In the genomic region with DNA sequence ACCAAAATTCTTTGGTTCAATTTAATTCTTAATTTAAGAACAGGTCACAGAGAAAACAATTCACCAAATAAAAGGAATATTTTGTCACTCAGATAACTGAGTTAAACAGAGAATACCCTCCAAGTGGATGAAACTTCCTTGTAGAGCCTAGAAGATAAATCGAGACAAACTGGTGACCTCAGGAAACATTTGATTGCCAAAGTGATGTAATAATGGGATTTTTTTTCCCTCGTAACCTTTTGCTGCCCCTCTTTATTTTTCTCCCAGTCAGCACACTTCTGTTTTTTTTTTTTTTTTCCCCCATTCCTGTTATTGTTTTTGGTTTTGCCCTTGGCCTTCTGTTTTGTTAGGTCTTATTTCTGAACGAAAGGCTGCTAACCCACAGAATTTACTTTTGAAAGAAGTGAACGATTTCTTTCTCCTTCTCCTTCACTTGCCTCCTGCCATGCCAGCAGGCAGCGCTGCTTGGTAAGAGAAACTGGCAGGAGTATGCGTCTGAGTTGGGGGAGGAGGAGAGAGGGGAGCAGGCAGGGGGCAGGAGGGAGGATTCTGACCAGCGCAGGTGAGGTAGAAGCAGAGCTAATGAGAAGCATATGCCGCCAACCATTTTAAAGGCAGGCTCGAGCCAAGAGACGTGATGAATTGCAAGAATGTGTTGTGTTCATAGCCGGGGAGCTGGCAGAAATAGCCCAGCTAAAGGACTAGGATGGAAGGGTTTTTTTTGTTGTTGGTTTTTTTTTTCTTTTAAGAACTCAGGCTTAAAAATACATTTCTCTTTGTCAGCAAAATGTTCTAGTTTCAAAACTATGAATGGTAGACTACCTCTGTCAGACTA, we compare ENCODE assay signal across 1 cellular context.
TF ChIP-seq lines count a peak whose summit lies in the region.

No MANE protein-coding gene starts in this region.

TF ChIP-seq in H1, 55 proteins besides CTCF, POLR2A, EP300 and RAD21:
- TF ChIP-seq TCF12 (IDR thresholded peaks at IDR 0.05; ENCODE audit: low read depth, low read length) (0 out of 2 replicates have a peak, but pooled peaks have one; percentile 11), KDM5A (IDR thresholded peaks at IDR 0.05; ENCODE audit: low read length) (no peak), BRCA1 (IDR thresholded peaks at IDR 0.05; ENCODE audit: low read depth, low read length) (no peak), HDAC6 (IDR thresholded peaks at IDR 0.05; ENCODE audit: low read depth, low read length) (no peak), POLR2AphosphoS5 (IDR thresholded peaks at IDR 0.05; ENCODE audit: low read depth, low read length) (no peak), NANOG (IDR thresholded peaks at IDR 0.05; ENCODE audit: insufficient read depth, low read depth, low read length, poor library complexity, severe bottlenecking) (no peak), RXRA (IDR thresholded peaks at IDR 0.05; ENCODE audit: insufficient read depth, low read depth, low read length) (no peak), MAFK (IDR thresholded peaks at IDR 0.05; ENCODE audit: low read depth, low read length) (peak; percentile 62), GABPA (IDR thresholded peaks at IDR 0.05; ENCODE audit: borderline replicate concordance, insufficient read depth, low read length) (no peak), POU5F1 (IDR thresholded peaks at IDR 0.05; ENCODE audit: low read depth, low read length) (no peak), BCL11A (IDR thresholded peaks at IDR 0.05; ENCODE audit: low read depth in 2 of 2, low read length in 2 of 2) (no peak), BACH1 (IDR thresholded peaks at IDR 0.05; ENCODE audit: low read length) (no peak), SP4 (IDR thresholded peaks at IDR 0.05; ENCODE audit: low read length) (no peak), EGR1 (IDR thresholded peaks at IDR 0.05; ENCODE audit: borderline replicate concordance, low read depth, low read length) (no peak), TBP (IDR thresholded peaks at IDR 0.05; ENCODE audit: low read depth, low read length) (peak; percentile 28; the same call in 1 of the 2 replicates), CREB1 (IDR thresholded peaks at IDR 0.05) (peak; percentile 25; the same call in 1 of the 2 replicates), CTBP2 (IDR thresholded peaks at IDR 0.05; ENCODE audit: borderline replicate concordance, insufficient read depth, insufficient read length, low read length) (peak; percentile 64), TEAD4 (IDR thresholded peaks at IDR 0.05; ENCODE audit: low read depth, low read length) (0 out of 2 replicates have a peak, but pooled peaks have one; percentile 42), CBX8 (IDR thresholded peaks at IDR 0.05; ENCODE audit: borderline replicate concordance, low read depth, low read length) (no peak), CHD2 (IDR thresholded peaks at IDR 0.05; ENCODE audit: low read length) (peak; percentile 56; the same call in 1 of the 2 replicates), JUND (IDR thresholded peaks at IDR 0.05; ENCODE audit: low read length) (no peak), RFX5 (IDR thresholded peaks at IDR 0.05; ENCODE audit: borderline replicate concordance, low read depth, low read length) (no peak), RBBP5 (IDR thresholded peaks at IDR 0.05; ENCODE audit: borderline replicate concordance, low read depth, low read length) (0 out of 2 replicates have a peak, but pooled peaks have one; percentile 48), CEBPB (IDR thresholded peaks at IDR 0.05; ENCODE audit: low read depth, low read length) (no peak), TAF1 (IDR thresholded peaks at IDR 0.05; ENCODE audit: low read depth, low read length) (0 out of 2 replicates have a peak, but pooled peaks have one; percentile 20), NRF1 (IDR thresholded peaks at IDR 0.05; ENCODE audit: low read depth, low read length) (no peak), KDM1A (IDR thresholded peaks at IDR 0.05; ENCODE audit: borderline replicate concordance, low read length) (peak; percentile 29; the same call in 1 of the 2 replicates), HDAC2 (IDR thresholded peaks at IDR 0.05; ENCODE audit: borderline replicate concordance in 1 of 2, low read depth in 2 of 2, low read length in 2 of 2) (peak in 1 of 2 experiments; percentile 71; a peak in 1 of 4 replicates), SIRT6 (IDR thresholded peaks at IDR 0.05; ENCODE audit: low read length) (no peak), GTF2F1 (IDR thresholded peaks at IDR 0.05; ENCODE audit: borderline replicate concordance, low read depth, low read length) (no peak), YY1 (IDR thresholded peaks at IDR 0.05; ENCODE audit: low read depth, low read length) (peak; percentile 79; the same call in 1 of the 2 replicates), SP1 (IDR thresholded peaks at IDR 0.05; ENCODE audit: low read depth, low read length) (no peak), PHF8 (conservative IDR thresholded peaks at IDR 0.05; ENCODE audit: low read depth, low read length) (no peak), ASH2L (IDR thresholded peaks at IDR 0.05; ENCODE audit: low read length) (peak; percentile 69)
- TF ChIP-seq, protein P1, sequence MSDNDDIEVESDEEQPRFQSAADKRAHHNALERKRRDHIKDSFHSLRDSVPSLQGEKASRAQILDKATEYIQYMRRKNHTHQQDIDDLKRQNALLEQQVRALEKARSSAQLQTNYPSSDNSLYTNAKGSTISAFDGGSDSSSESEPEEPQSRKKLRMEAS (IDR thresholded peaks at IDR 0.05) = peak; percentile 32; the same call in 1 of the 2 replicates
- TF ChIP-seq, protein P2, sequence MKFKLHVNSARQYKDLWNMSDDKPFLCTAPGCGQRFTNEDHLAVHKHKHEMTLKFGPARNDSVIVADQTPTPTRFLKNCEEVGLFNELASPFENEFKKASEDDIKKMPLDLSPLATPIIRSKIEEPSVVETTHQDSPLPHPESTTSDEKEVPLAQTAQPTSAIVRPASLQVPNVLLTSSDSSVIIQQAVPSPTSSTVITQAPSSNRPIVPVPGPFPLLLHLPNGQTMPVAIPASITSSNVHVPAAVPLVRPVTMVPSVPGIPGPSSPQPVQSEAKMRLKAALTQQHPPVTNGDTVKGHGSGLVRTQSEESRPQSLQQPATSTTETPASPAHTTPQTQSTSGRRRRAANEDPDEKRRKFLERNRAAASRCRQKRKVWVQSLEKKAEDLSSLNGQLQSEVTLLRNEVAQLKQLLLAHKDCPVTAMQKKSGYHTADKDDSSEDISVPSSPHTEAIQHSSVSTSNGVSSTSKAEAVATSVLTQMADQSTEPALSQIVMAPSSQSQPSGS (IDR thresholded peaks at IDR 0.05; ENCODE audit: low read length) = 0 out of 2 replicates have a peak, but pooled peaks have one; percentile 32
